Comparison of ENCODE assay signal across 1 cellular context in the genomic region with DNA sequence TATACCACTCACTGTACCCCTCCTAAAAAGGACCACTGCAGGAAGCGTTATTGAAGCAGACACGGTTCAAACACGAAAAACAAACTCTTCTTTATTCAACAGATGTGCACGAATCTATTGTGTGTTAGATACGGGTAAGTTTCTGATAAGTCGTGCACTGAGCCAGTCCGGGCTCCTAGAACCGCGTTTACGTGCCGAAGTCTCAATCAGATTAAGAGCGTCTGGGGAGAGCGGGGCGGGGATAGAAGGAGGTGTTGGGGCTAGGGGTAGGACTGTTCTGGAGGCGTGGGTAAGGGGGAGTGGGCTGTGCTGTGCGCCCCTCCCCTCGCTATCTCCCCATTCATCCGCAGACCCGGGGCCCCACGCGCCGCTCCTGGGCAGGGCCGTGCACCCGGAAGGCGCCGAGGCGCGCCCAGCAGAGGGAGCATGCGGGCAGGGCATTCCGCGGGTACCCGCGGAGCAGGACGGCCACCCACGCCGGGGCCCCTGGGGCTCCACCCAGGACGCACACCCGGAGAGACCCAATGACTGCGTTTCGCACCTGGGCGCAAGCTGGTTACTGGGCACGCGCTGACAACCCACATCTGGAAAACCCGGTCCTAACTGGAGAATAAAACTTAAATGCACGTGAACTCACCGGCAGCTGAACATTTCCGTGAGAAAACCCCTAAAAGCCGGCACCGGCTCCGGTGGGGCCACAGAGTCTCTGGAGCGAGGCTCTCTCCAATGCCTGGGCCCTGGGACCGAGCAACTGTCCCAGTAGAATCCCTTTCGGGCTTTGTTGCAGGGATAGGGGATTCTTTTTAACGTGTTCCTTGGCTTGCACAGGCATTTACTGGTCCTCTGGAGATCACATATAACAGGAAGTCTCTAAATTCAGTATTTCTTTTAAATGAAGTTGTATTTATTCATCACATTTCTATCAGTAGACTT.
A peak's percentile ranks its signal among the peaks of the same experiment; 100 is the strongest.
TF ChIP-seq lines count a peak whose summit lies in the region.

No MANE protein-coding gene starts in this region.

TF ChIP-seq in GM23338, 12 proteins besides CTCF, POLR2A, EP300 and RAD21 (continued from another document):
- TF ChIP-seq, protein P1, sequence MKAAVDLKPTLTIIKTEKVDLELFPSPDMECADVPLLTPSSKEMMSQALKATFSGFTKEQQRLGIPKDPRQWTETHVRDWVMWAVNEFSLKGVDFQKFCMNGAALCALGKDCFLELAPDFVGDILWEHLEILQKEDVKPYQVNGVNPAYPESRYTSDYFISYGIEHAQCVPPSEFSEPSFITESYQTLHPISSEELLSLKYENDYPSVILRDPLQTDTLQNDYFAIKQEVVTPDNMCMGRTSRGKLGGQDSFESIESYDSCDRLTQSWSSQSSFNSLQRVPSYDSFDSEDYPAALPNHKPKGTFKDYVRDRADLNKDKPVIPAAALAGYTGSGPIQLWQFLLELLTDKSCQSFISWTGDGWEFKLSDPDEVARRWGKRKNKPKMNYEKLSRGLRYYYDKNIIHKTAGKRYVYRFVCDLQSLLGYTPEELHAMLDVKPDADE (IDR thresholded peaks at IDR 0.05): peak; percentile 28; the same call in 1 of the 2 replicates
